In genomic region chr6:136326038-136326561, GRCh38 we compare ENCODE assay signal across 11 cellular contexts. TPM values are rescaled to one million over a fixed set of nuclear protein-coding genes. Genes with fewer than 3 reads are reported as not detected.
A peak's percentile ranks its signal among the peaks of the same experiment; 100 is the strongest.
DNase-seq lines count a peak whose midpoint lies in the region; ATAC-seq and TF ChIP-seq lines count a peak whose summit lies in the region.
"Had no signal": no experiment of that assay in that cellular context is flagged by ENCODE, and none has a peak within 500 bp of the region (broad histone marks: within the 10 kb centered on the region; RNA-seq: fewer than 3 reads in every experiment).

No MANE protein-coding gene starts in this region.

- intact Hi-C loops in CD8-positive, alpha-beta T cell (cut with DNase I, micrococcal nuclease): no loop called here

- no peaks in the 10 kb centered on the region for H3K9me3 Mint-ChIP-seq in CD8-positive, alpha-beta T cell

- TF ChIP-seq CTCF in fibroblast of pulmonary artery (IDR thresholded peaks at IDR 0.05; ENCODE audit: low read length, missing control alignments): no peak
- TF ChIP-seq CTCF in CD8-positive, alpha-beta T cell (IDR thresholded peaks at IDR 0.05): no peak

- no peaks in the 10 kb centered on the region for H3K4me1 Mint-ChIP-seq in CD8-positive, alpha-beta T cell (ENCODE audit: low read depth)

- no peak overlapping the region for H3K27ac ChIP-seq in CD8-positive, alpha-beta T cell (ENCODE audit: low read depth, low read length)
- H3K27ac ChIP-seq: pancreas had no signal

- no peaks in the 10 kb centered on the region for H3K27me3 ChIP-seq in CD8-positive, alpha-beta T cell (ENCODE audit: insufficient read depth, low read length)
- H3K27me3 ChIP-seq: pancreas had no signal

- H3K36me3 Mint-ChIP-seq in CD8-positive, alpha-beta T cell: no peaks in the 10 kb centered on the region

- no peak overlapping the region for H3K4me3 ChIP-seq in fibroblast of pulmonary artery (replicated peaks; ENCODE audit: low read depth, low read length)
- H3K4me3 ChIP-seq in CD8-positive, alpha-beta T cell (ENCODE audit: low read depth, low read length): no peak overlapping the region
- H3K4me3 ChIP-seq: pancreas had no signal

- H3K4me1 ChIP-seq in CD8-positive, alpha-beta T cell (ENCODE audit: insufficient read depth, low read length): no peaks in the 10 kb centered on the region
- H3K4me1 ChIP-seq: Caco-2, pancreas had no signal

- CTCF ChIA-PET in CD8-positive, alpha-beta T cell (lab: Charles Lee): interaction anchor here (1.2 kb wide), 1 partner anchor 9 kb away, joined by 3 read pairs; no protein-coding TSS in a partner anchor

- POLR2A ChIA-PET in CD8-positive, alpha-beta T cell (lab: Charles Lee): no interaction called here

- no peaks in the 10 kb centered on the region for H3K36me3 ChIP-seq in CD8-positive, alpha-beta T cell (ENCODE audit: insufficient read depth, low read length)
- H3K36me3 ChIP-seq: pancreas had no signal

- H3K27ac Mint-ChIP-seq in CD8-positive, alpha-beta T cell: no peak overlapping the region

- H3K4me3 Mint-ChIP-seq in CD8-positive, alpha-beta T cell: no peak overlapping the region

- peak; percentile 44 for DNase-seq in COLO668 (lab: John Stamatoyannopoulos, UW; ENCODE audit: unreplicated experiment)
- peak; percentile 15 for DNase-seq in NCI-H1105 (lab: John Stamatoyannopoulos, UW)
- DNase-seq in fibroblast of pulmonary artery (ENCODE audit: low read depth): peak; percentile 33
- DNase-seq in CD8-positive, alpha-beta T cell: no peak
- DNase-seq in COR-L47 (lab: John Stamatoyannopoulos, UW): no peak
- no peak for DNase-seq in activated CD4-positive, alpha-beta T cell treated with anti-CD3 and anti-CD28 coated beads for 48 hours
- DNase-seq: Caco-2, pancreas had no signal

- ATAC-seq in SK-N-SH treated with all-trans-retinoic acid at 6 μM for 48 hours (peak; percentile 47; the same call in 2 of the 3 replicates), HG02678 (IDR thresholded peaks at IDR 0.05; ENCODE audit: unreplicated experiment) (no peak)
- ATAC-seq in CD8-positive, alpha-beta T cell: no peak
- ATAC-seq: Right ventricle myocardium inferior had no signal

- no peaks in the 10 kb centered on the region for H3K9me3 ChIP-seq in CD8-positive, alpha-beta T cell (ENCODE audit: low read length)
- H3K9me3 ChIP-seq: Caco-2, pancreas had no signal

- H3K27me3 Mint-ChIP-seq in CD8-positive, alpha-beta T cell (ENCODE audit: low read depth): no peaks in the 10 kb centered on the region

TF ChIP-seq in SK-N-SH treated with all-trans-retinoic acid at 6 μM for 48 hours, 23 proteins besides CTCF, POLR2A, EP300 and RAD21 (continues in another document):
- TF ChIP-seq, protein P1, sequence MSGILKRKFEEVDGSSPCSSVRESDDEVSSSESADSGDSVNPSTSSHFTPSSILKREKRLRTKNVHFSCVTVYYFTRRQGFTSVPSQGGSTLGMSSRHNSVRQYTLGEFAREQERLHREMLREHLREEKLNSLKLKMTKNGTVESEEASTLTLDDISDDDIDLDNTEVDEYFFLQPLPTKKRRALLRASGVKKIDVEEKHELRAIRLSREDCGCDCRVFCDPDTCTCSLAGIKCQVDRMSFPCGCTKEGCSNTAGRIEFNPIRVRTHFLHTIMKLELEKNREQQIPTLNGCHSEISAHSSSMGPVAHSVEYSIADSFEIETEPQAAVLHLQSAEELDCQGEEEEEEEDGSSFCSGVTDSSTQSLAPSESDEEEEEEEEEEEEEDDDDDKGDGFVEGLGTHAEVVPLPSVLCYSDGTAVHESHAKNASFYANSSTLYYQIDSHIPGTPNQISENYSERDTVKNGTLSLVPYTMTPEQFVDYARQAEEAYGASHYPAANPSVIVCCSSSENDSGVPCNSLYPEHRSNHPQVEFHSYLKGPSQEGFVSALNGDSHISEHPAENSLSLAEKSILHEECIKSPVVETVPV (CRISPR knock-in tag; IDR thresholded peaks at IDR 0.05): no peak
- TF ChIP-seq SNAI2 (CRISPR knock-in tag; IDR thresholded peaks at IDR 0.05) (no peak), ZNF70 (CRISPR knock-in tag; IDR thresholded peaks at IDR 0.05) (peak; percentile 12; the same call in 1 of the 2 replicates), ZNF565 (CRISPR knock-in tag; conservative IDR thresholded peaks at IDR 0.05; ENCODE audit: low read depth) (no peak), ZNF8 (CRISPR knock-in tag; IDR thresholded peaks at IDR 0.05) (no peak), POU6F1 (CRISPR knock-in tag; IDR thresholded peaks at IDR 0.05; ENCODE audit: borderline replicate concordance, low read depth) (no peak), ZC3H10 (CRISPR knock-in tag; IDR thresholded peaks at IDR 0.05) (no peak), BACH2 (CRISPR knock-in tag; IDR thresholded peaks at IDR 0.05; ENCODE audit: borderline replicate concordance) (no peak), TOX (CRISPR knock-in tag; IDR thresholded peaks at IDR 0.05; ENCODE audit: borderline replicate concordance) (no peak), CSDC2 (CRISPR knock-in tag; IDR thresholded peaks at IDR 0.05) (0 out of 2 replicates have a peak, but pooled peaks have one; percentile 23), PATZ1 (CRISPR knock-in tag; IDR thresholded peaks at IDR 0.05; ENCODE audit: borderline replicate concordance) (no peak), ARNTL (CRISPR knock-in tag; IDR thresholded peaks at IDR 0.05; ENCODE audit: borderline replicate concordance, low read depth) (no peak), TCF4 (CRISPR knock-in tag; IDR thresholded peaks at IDR 0.05; ENCODE audit: borderline replicate concordance) (no peak), PPARA (CRISPR knock-in tag; IDR thresholded peaks at IDR 0.05; ENCODE audit: borderline replicate concordance) (peak; percentile 68; the same call in 1 of the 2 replicates), RARB (CRISPR knock-in tag; IDR thresholded peaks at IDR 0.05) (no peak), ZFP30 (CRISPR knock-in tag; IDR thresholded peaks at IDR 0.05) (no peak)
- TF ChIP-seq, protein P2, sequence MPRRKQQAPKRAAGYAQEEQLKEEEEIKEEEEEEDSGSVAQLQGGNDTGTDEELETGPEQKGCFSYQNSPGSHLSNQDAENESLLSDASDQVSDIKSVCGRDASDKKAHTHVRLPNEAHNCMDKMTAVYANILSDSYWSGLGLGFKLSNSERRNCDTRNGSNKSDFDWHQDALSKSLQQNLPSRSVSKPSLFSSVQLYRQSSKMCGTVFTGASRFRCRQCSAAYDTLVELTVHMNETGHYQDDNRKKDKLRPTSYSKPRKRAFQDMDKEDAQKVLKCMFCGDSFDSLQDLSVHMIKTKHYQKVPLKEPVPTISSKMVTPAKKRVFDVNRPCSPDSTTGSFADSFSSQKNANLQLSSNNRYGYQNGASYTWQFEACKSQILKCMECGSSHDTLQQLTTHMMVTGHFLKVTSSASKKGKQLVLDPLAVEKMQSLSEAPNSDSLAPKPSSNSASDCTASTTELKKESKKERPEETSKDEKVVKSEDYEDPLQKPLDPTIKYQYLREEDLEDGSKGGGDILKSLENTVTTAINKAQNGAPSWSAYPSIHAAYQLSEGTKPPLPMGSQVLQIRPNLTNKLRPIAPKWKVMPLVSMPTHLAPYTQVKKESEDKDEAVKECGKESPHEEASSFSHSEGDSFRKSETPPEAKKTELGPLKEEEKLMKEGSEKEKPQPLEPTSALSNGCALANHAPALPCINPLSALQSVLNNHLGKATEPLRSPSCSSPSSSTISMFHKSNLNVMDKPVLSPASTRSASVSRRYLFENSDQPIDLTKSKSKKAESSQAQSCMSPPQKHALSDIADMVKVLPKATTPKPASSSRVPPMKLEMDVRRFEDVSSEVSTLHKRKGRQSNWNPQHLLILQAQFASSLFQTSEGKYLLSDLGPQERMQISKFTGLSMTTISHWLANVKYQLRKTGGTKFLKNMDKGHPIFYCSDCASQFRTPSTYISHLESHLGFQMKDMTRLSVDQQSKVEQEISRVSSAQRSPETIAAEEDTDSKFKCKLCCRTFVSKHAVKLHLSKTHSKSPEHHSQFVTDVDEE (CRISPR knock-in tag; IDR thresholded peaks at IDR 0.05): peak; percentile 59; the same call in 1 of the 2 replicates
- TF ChIP-seq, protein P3, sequence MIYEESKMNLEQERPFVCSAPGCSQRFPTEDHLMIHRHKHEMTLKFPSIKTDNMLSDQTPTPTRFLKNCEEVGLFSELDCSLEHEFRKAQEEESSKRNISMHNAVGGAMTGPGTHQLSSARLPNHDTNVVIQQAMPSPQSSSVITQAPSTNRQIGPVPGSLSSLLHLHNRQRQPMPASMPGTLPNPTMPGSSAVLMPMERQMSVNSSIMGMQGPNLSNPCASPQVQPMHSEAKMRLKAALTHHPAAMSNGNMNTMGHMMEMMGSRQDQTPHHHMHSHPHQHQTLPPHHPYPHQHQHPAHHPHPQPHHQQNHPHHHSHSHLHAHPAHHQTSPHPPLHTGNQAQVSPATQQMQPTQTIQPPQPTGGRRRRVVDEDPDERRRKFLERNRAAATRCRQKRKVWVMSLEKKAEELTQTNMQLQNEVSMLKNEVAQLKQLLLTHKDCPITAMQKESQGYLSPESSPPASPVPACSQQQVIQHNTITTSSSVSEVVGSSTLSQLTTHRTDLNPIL (CRISPR knock-in tag; IDR thresholded peaks at IDR 0.05; ENCODE audit: low read depth): peak; percentile 76

RNA-seq across cellular contexts. Expression of gene BCLAF1, which starts 36.5 kb away (rescaled TPM):
- 100 to 1,000 TPM; 471 to 494 TPM for total RNA-seq in CD8-positive, alpha-beta T cell

Comparison
In these comparisons a context has a peak if more than half of its experiments do, and no peak if none do; other contexts are left out.
1. DNase-seq: peak in COLO668 (single experiment), NCI-H1105 (single experiment) and fibroblast of pulmonary artery (single experiment); none in CD8-positive, alpha-beta T cell (0 of 7), COR-L47 (single experiment) and activated CD4-positive, alpha-beta T cell treated with anti-CD3 and anti-CD28 coated beads for 48 hours (single experiment).